ENCODE assay signal across 38 cellular contexts in genomic region chr22:23575601-23576000, GRCh38. TPM values are rescaled to one million over a fixed set of nuclear protein-coding genes. Genes with fewer than 3 reads are reported as not detected.
"Had no signal": no experiment of that assay in that cellular context is flagged by ENCODE, and none has a peak within 500 bp of the region (broad histone marks: within the 10 kb centered on the region; RNA-seq: fewer than 3 reads in every experiment).

No MANE protein-coding gene starts in this region.

- H3K36me3 Mint-ChIP-seq: activated naive CD4-positive, alpha-beta T cell treated with anti-CD3 and anti-CD28 coated beads, Interleukin-2, amount 50 U/mL, for 72 hours; brain; natural killer cell treated with Interleukin-12 subunit alpha and Interleukin-12 subunit beta and Interleukin-15 and Interleukin-18, amount 100 ng/mL, for 72 hours; stimulated activated memory B cell treated with anti-CD40 and anti-IgM and Interleukin-4, amounts not matched to agents 10 μg/mL and 1 μg/mL and 100 μg/mL, for 72 hours had no signal

- H3K9me3 Mint-ChIP-seq: activated T-cell treated with anti-CD3 and anti-CD28 coated beads, Interleukin-2, amount 50 U/mL, for 24 hours; activated T-helper 17 cell treated with anti-CD3 and anti-CD28 coated beads, Interleukin-2, amount 50 U/mL, for 72 hours; endodermal cell; natural killer cell treated with Interleukin-12 subunit alpha and Interleukin-12 subunit beta and Interleukin-15 and Interleukin-18, amount 100 ng/mL, for 72 hours; stimulated activated memory B cell treated with anti-CD40 and anti-IgM and Interleukin-4, amounts not matched to agents 10 μg/mL and 1 μg/mL and 100 μg/mL, for 72 hours; stimulated activated naive CD8-positive, alpha-beta T cell treated with anti-CD3 and anti-CD28 coated beads, Interleukin-15, amount 100 ng/mL, for 72 hours; T-helper 1 cell treated with Interleukin-12 subunit alpha and Interleukin-12 subunit beta and Interleukin-4 antibody, amounts not matched to agents 30 μg/mL and 1 μg/mL, for 36 hours had no signal

- H3K9me3 ChIP-seq: adrenal gland, ascending aorta, left ventricle myocardium inferior, mucosa of descending colon, ovary, prostate gland, vagina had no signal

- H3K27ac Mint-ChIP-seq: activated T-cell treated with anti-CD3 and anti-CD28 coated beads, Interleukin-2, amount 50 U/mL, for 24 hours; activated T-helper 17 cell treated with anti-CD3 and anti-CD28 coated beads, Interleukin-2, amount 50 U/mL, for 72 hours; endodermal cell; natural killer cell treated with Interleukin-12 subunit alpha and Interleukin-12 subunit beta and Interleukin-15 and Interleukin-18, amount 100 ng/mL, for 72 hours; stimulated activated memory B cell treated with anti-CD40 and anti-IgM and Interleukin-4, amounts not matched to agents 10 μg/mL and 1 μg/mL and 100 μg/mL, for 72 hours; T-helper 1 cell treated with Interleukin-12 subunit alpha and Interleukin-12 subunit beta and Interleukin-4 antibody, amounts not matched to agents 30 μg/mL and 1 μg/mL, for 36 hours; type B pancreatic cell had no signal

- H3K27ac ChIP-seq: adrenal gland, ascending aorta, cardiac muscle cell, left ventricle myocardium inferior, ovary, prostate gland, skin epidermis, vagina, WERI-Rb-1 had no signal

- H3K4me1 ChIP-seq: adrenal gland, ascending aorta, left ventricle myocardium inferior, prostate gland, vagina had no signal

- H3K36me3 ChIP-seq: adrenal gland, ascending aorta, cardiac muscle cell, left ventricle myocardium inferior, ovary, prostate gland, vagina, WERI-Rb-1 had no signal

- H3K4me1 Mint-ChIP-seq: activated T-helper 17 cell treated with anti-CD3 and anti-CD28 coated beads, Interleukin-2, amount 50 U/mL, for 72 hours; brain; endodermal cell had no signal

- H3K4me3 Mint-ChIP-seq: activated T-cell treated with anti-CD3 and anti-CD28 coated beads, Interleukin-2, amount 50 U/mL, for 24 hours; activated T-helper 17 cell treated with anti-CD3 and anti-CD28 coated beads, Interleukin-2, amount 50 U/mL, for 72 hours; brain; endodermal cell; natural killer cell treated with Interleukin-12 subunit alpha and Interleukin-12 subunit beta and Interleukin-15 and Interleukin-18, amount 100 ng/mL, for 72 hours; stimulated activated memory B cell treated with anti-CD40 and anti-IgM and Interleukin-4, amounts not matched to agents 10 μg/mL and 1 μg/mL and 100 μg/mL, for 72 hours; stimulated activated naive CD8-positive, alpha-beta T cell treated with anti-CD3 and anti-CD28 coated beads, Interleukin-15, amount 100 ng/mL, for 72 hours; T-helper 1 cell treated with Interleukin-12 subunit alpha and Interleukin-12 subunit beta and Interleukin-4 antibody, amounts not matched to agents 30 μg/mL and 1 μg/mL, for 36 hours; type B pancreatic cell had no signal

- H3K4me3 ChIP-seq: adrenal gland, ascending aorta, cardiac muscle cell, left ventricle myocardium inferior, lung, mucosa of descending colon, ovary, prostate gland, skin epidermis, vagina had no signal

- H3K27me3 ChIP-seq: adrenal gland, ascending aorta, cardiac muscle cell, ovary, vagina had no signal

- ATAC-seq: activated CD4-positive, CD25-positive, alpha-beta regulatory T cell treated with anti-CD3 and anti-CD28 coated beads, Interleukin-2, amount 50 U/mL, for 24 hours; activated naive CD4-positive, alpha-beta T cell treated with anti-CD3 and anti-CD28 coated beads, Interleukin-2, amount 50 U/mL, for 72 hours; activated T-helper 17 cell treated with anti-CD3 and anti-CD28 coated beads, Interleukin-2, amount 50 U/mL, for 72 hours; sciatic nerve; stimulated activated memory B cell treated with anti-CD40 and anti-IgM and Interleukin-4, amounts not matched to agents 10 μg/mL and 1 μg/mL and 100 μg/mL, for 72 hours had no signal

- DNase-seq: activated CD4-positive, alpha-beta T cell treated with anti-CD3 and anti-CD28 coated beads for 48 hours; activated CD4-positive, alpha-beta T cell treated with anti-CD3 and anti-CD28 coated beads, Interleukin-2, amount 50 U/mL, for 48 hours; activated CD8-positive, alpha-beta memory T cell treated with anti-CD3 and anti-CD28 coated beads, Interleukin-2, amount 50 U/mL, for 48 hours; activated naive CD4-positive, alpha-beta T cell; activated T-cell treated with anti-CD3 and anti-CD28 coated beads, Interleukin-2, amount 50 U/mL, for 24 hours; adrenal gland; endodermal cell; foreskin fibroblast; left ventricle myocardium inferior; retina; stimulated activated CD4-positive, alpha-beta T cell treated with anti-CD3 and anti-CD28 coated beads, Interleukin-4, amount 100 ng/mL, for 4 hours; stimulated activated CD8-positive, alpha-beta memory T cell treated with anti-CD3 and anti-CD28 coated beads, Interleukin-4, amount 100 ng/mL, for 48 hours; stimulated activated naive CD8-positive, alpha-beta T cell treated with anti-CD3 and anti-CD28 coated beads, Interleukin-15, amount 100 ng/mL, for 72 hours; substantia nigra; SW 1271; T1000; WERI-Rb-1 had no signal

RNA-seq across cellular contexts. Expression of gene IGLL1, which starts 4.5 kb away (rescaled TPM):
- total RNA-seq: activated naive CD4-positive, alpha-beta T cell treated with anti-CD3 and anti-CD28 coated beads, Interleukin-2, amount 50 U/mL, for 72 hours; activated T-helper 17 cell treated with anti-CD3 and anti-CD28 coated beads, Interleukin-2, amount 50 U/mL, for 72 hours; adrenal gland; ascending aorta; cardiac muscle cell; endodermal cell; esophagus mucosa; glomerular endothelial cell; left ventricle myocardium inferior; mesenteric fat pad; mucosa of descending colon; myocyte; natural killer cell treated with Interleukin-12 subunit alpha and Interleukin-12 subunit beta and Interleukin-15 and Interleukin-18, amount 100 ng/mL, for 72 hours; sciatic nerve; vagina had no signal

RNA-seq across cellular contexts. Expression of gene DRICH1, which starts 56.5 kb away (rescaled TPM):
- total RNA-seq: ascending aorta, cardiac muscle cell, glomerular endothelial cell, left ventricle myocardium inferior, vagina had no signal
